1 cellular context compared by ENCODE assay signal in genomic region chr1:112381324-112382076, GRCh38.
TF ChIP-seq lines count a peak whose summit lies in the region.

No MANE protein-coding gene starts in this region.

TF ChIP-seq in GM12878, 131 proteins besides CTCF, POLR2A, EP300 and RAD21 (continued from another document):
- no peak for TF ChIP-seq SKIL (IDR thresholded peaks at IDR 0.05; ENCODE audit: low read depth, poor library complexity, severe bottlenecking)
- TF ChIP-seq CUX1 (IDR thresholded peaks at IDR 0.05; ENCODE audit: insufficient replicate concordance, low read depth, low read length), result no peak
- TF ChIP-seq NRF1 (conservative IDR thresholded peaks at IDR 0.05; ENCODE audit: low read depth, low read length), result no peak
- TF ChIP-seq SPI1 (IDR thresholded peaks at IDR 0.05; ENCODE audit: borderline replicate concordance, insufficient read depth, low read depth, low read length), result no peak
- no peak for TF ChIP-seq NFYA (IDR thresholded peaks at IDR 0.05; ENCODE audit: borderline replicate concordance, low read depth, low read length)
- no peak for TF ChIP-seq SMAD1 (IDR thresholded peaks at IDR 0.05; ENCODE audit: low read depth, partially characterized antibody)
- no peak for TF ChIP-seq ZBTB11 (CRISPR knock-in tag; IDR thresholded peaks at IDR 0.05)
- no peak for TF ChIP-seq IRF3 (IDR thresholded peaks at IDR 0.05)
- TF ChIP-seq HSF1 (IDR thresholded peaks at IDR 0.05; ENCODE audit: low read depth, low read length), result no peak
- TF ChIP-seq CREB1 (IDR thresholded peaks at IDR 0.05; ENCODE audit: low read depth), result no peak
- TF ChIP-seq ZNF274 (IDR thresholded peaks at IDR 0.05; ENCODE audit: insufficient read depth, insufficient read length), result no peak
- no peak for TF ChIP-seq JUNB (IDR thresholded peaks at IDR 0.05)
- TF ChIP-seq, protein P1, sequence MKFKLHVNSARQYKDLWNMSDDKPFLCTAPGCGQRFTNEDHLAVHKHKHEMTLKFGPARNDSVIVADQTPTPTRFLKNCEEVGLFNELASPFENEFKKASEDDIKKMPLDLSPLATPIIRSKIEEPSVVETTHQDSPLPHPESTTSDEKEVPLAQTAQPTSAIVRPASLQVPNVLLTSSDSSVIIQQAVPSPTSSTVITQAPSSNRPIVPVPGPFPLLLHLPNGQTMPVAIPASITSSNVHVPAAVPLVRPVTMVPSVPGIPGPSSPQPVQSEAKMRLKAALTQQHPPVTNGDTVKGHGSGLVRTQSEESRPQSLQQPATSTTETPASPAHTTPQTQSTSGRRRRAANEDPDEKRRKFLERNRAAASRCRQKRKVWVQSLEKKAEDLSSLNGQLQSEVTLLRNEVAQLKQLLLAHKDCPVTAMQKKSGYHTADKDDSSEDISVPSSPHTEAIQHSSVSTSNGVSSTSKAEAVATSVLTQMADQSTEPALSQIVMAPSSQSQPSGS (IDR thresholded peaks at IDR 0.05; ENCODE audit: low read length), result no peak
- no peak for TF ChIP-seq WRNIP1 (IDR thresholded peaks at IDR 0.05; ENCODE audit: borderline replicate concordance, low read depth, low read length)
TF ChIP-seq in GM12878: peak in this region for 0.
